Comparison of ENCODE assay signal across 12 cellular contexts in genomic region chr9:92245005-92245797, GRCh38. TPM values are rescaled to one million over a fixed set of nuclear protein-coding genes. Genes with fewer than 3 reads are reported as not detected.
A peak's percentile ranks its signal among the peaks of the same experiment; 100 is the strongest.
DNase-seq lines count a peak whose midpoint lies in the region; ATAC-seq and TF ChIP-seq lines count a peak whose summit lies in the region.
"Had no signal": no experiment of that assay in that cellular context is flagged by ENCODE, and none has a peak within 500 bp of the region (broad histone marks: within the 10 kb centered on the region; RNA-seq: fewer than 3 reads in every experiment).

No MANE protein-coding gene starts in this region.

- H3K27me3 Mint-ChIP-seq in activated CD4-positive, alpha-beta T cell treated with anti-CD3 and anti-CD28 coated beads, Interleukin-2, amount 10 ng/mL, durations not matched to agents 24 days and 14 days = no peaks in the 10 kb centered on the region
- H3K27me3 Mint-ChIP-seq: central memory CD8-positive, alpha-beta T cell had no signal

- no peak overlapping the region for H3K9ac ChIP-seq in fibroblast of lung (ENCODE audit: insufficient read depth, low read length)

- no peak overlapping the region for H3K4me3 Mint-ChIP-seq in activated CD4-positive, alpha-beta T cell treated with anti-CD3 and anti-CD28 coated beads, Interleukin-2, amount 10 ng/mL, durations not matched to agents 24 days and 14 days
- H3K4me3 Mint-ChIP-seq in stimulated activated effector memory CD8-positive, alpha-beta T cell treated with anti-CD3 and anti-CD28 coated beads, Interleukin-12 subunit alpha, Interleukin-12 subunit beta, amount 100 ng/mL, for 72 hours = no peak overlapping the region
- H3K4me3 Mint-ChIP-seq: central memory CD8-positive, alpha-beta T cell had no signal

- H3K9me3 Mint-ChIP-seq in activated CD4-positive, alpha-beta T cell treated with anti-CD3 and anti-CD28 coated beads, Interleukin-2, amount 10 ng/mL, durations not matched to agents 24 days and 14 days = no peaks in the 10 kb centered on the region
- no peaks in the 10 kb centered on the region for H3K9me3 Mint-ChIP-seq in stimulated activated effector memory CD8-positive, alpha-beta T cell treated with anti-CD3 and anti-CD28 coated beads, Interleukin-12 subunit alpha, Interleukin-12 subunit beta, amount 100 ng/mL, for 72 hours
- H3K9me3 Mint-ChIP-seq: central memory CD8-positive, alpha-beta T cell had no signal

- peak overlapping the region in 1 of 4 experiments; percentile 14 for H3K4me3 ChIP-seq in fibroblast of lung (replicated peaks in 1 of 4; ENCODE audit: control extremely low read depth in 1 of 4, insufficient read depth in 1 of 4, low read depth in 3 of 4, low read length in 4 of 4)
- H3K4me3 ChIP-seq: tibial artery had no signal

- H3K36me3 Mint-ChIP-seq in activated CD4-positive, alpha-beta T cell treated with anti-CD3 and anti-CD28 coated beads, Interleukin-2, amount 10 ng/mL, durations not matched to agents 24 days and 14 days (ENCODE audit: low read depth) = peaks cover 85% of the 10 kb centered on the region
- peaks cover 100% of the 10 kb centered on the region for H3K36me3 Mint-ChIP-seq in stimulated activated effector memory CD8-positive, alpha-beta T cell treated with anti-CD3 and anti-CD28 coated beads, Interleukin-12 subunit alpha, Interleukin-12 subunit beta, amount 100 ng/mL, for 72 hours

- POLR2A ChIA-PET in RWPE1 (lab: Yijun Ruan, JAX; ENCODE audit: low non-redundant PET) = no interaction called here

- H3K27ac ChIP-seq in RWPE1 (peak overlapping the region; percentile 16; the same call in 1 of the 2 replicates), fibroblast of lung (ENCODE audit: insufficient read depth, low read length) (peak overlapping the region; percentile 86)
- H3K27ac ChIP-seq: tibial artery had no signal

- H3K4me1 ChIP-seq in fibroblast of lung (ENCODE audit: control insufficient read depth, extremely low read depth, insufficient read depth, low read length) = peaks cover 28% of the 10 kb centered on the region
- H3K4me1 ChIP-seq: tibial artery had no signal

- no peak overlapping the region for H2AFZ ChIP-seq in fibroblast of lung (ENCODE audit: low read length)

- TF ChIP-seq CTCF in RWPE1 (conservative IDR thresholded peaks at IDR 0.05; ENCODE audit: low read depth) = no peak
- no peak for TF ChIP-seq CTCF in fibroblast of lung (conservative IDR thresholded peaks at IDR 0.05 in 1 of 2, IDR thresholded peaks at IDR 0.05 in 1 of 2; ENCODE audit: low read depth in 1 of 2, low read length in 2 of 2)

- intact Hi-C loops in activated CD4-positive, alpha-beta T cell treated with anti-CD3 and anti-CD28 coated beads, Interleukin-2, amount 10 ng/mL, durations not matched to agents 24 days and 14 days (cut with micrococcal nuclease) = no loop called here

- CTCF ChIA-PET in RWPE1 (lab: Yijun Ruan, JAX) = interaction anchor here (1.5 to 1.9 kb wide), 2 partner anchors 18 to 105 kb away, joined by 3 to 7 read pairs; no protein-coding TSS in a partner anchor

- peaks cover 6% of the 10 kb centered on the region for H3K4me1 Mint-ChIP-seq in activated CD4-positive, alpha-beta T cell treated with anti-CD3 and anti-CD28 coated beads, Interleukin-2, amount 10 ng/mL, durations not matched to agents 24 days and 14 days
- no peaks in the 10 kb centered on the region for H3K4me1 Mint-ChIP-seq in stimulated activated effector memory CD8-positive, alpha-beta T cell treated with anti-CD3 and anti-CD28 coated beads, Interleukin-12 subunit alpha, Interleukin-12 subunit beta, amount 100 ng/mL, for 72 hours
- H3K4me1 Mint-ChIP-seq: central memory CD8-positive, alpha-beta T cell had no signal

- no peak for DNase-seq in activated CD4-positive, alpha-beta T cell treated with anti-CD3 and anti-CD28 coated beads, Interleukin-2, amount 10 ng/mL, durations not matched to agents 24 days and 14 days
- no peak for DNase-seq in activated CD4-positive, alpha-beta T cell treated with anti-CD3 and anti-CD28 coated beads for 48 hours
- DNase-seq in RWPE1 (ENCODE audit: low spot score) = no peak
- peak; percentile 76 to 87 for DNase-seq in fibroblast of lung (ENCODE audit: low read depth in 2 of 2)
- DNase-seq in stimulated activated effector memory CD8-positive, alpha-beta T cell treated with anti-CD3 and anti-CD28 coated beads, Interleukin-12 subunit alpha, Interleukin-12 subunit beta, amount 100 ng/mL, for 72 hours (ENCODE audit: low spot score in 2 of 2) = no peak
- DNase-seq in LoVo (ENCODE audit: low spot score) = no peak
- DNase-seq in NCI-H1417 treated with DMSO at 0.1 percent for 48 hours (lab: John Stamatoyannopoulos, UW) = no peak
- DNase-seq: hypothalamus, NCI-H1092, tibial artery had no signal

- ATAC-seq in stimulated activated effector memory CD8-positive, alpha-beta T cell treated with anti-CD3 and anti-CD28 coated beads, Interleukin-12 subunit alpha, Interleukin-12 subunit beta, amount 100 ng/mL, for 72 hours = peak; percentile 28
- no peak for ATAC-seq in GM21381 (IDR thresholded peaks at IDR 0.05; ENCODE audit: unreplicated experiment)

- no peaks in the 10 kb centered on the region for H3K9me3 ChIP-seq in fibroblast of lung (ENCODE audit: control insufficient read depth, insufficient read depth, low read depth, low read length)
- H3K9me3 ChIP-seq: tibial artery had no signal

- H3K27ac Mint-ChIP-seq in activated CD4-positive, alpha-beta T cell treated with anti-CD3 and anti-CD28 coated beads, Interleukin-2, amount 10 ng/mL, durations not matched to agents 24 days and 14 days = peak overlapping the region; percentile 21
- no peak overlapping the region for H3K27ac Mint-ChIP-seq in stimulated activated effector memory CD8-positive, alpha-beta T cell treated with anti-CD3 and anti-CD28 coated beads, Interleukin-12 subunit alpha, Interleukin-12 subunit beta, amount 100 ng/mL, for 72 hours

- peak overlapping the region; percentile 66 for H3K4me2 ChIP-seq in fibroblast of lung (ENCODE audit: extremely low read depth, insufficient read depth, low read length)

- no peaks in the 10 kb centered on the region for H3K79me2 ChIP-seq in fibroblast of lung (ENCODE audit: control insufficient read depth, insufficient read depth, low read length)

- H3K36me3 ChIP-seq in fibroblast of lung (ENCODE audit: control insufficient read depth, insufficient read depth, low read length) = peaks cover 20% of the 10 kb centered on the region

- no peaks in the 10 kb centered on the region for H3K27me3 ChIP-seq in fibroblast of lung (ENCODE audit: control insufficient read depth, insufficient read depth, low read length)
- H3K27me3 ChIP-seq: tibial artery had no signal

- no peaks in the 10 kb centered on the region for H4K20me1 ChIP-seq in fibroblast of lung (ENCODE audit: control insufficient read depth, extremely low read depth, insufficient read depth, low read length)

RNA-seq across cellular contexts. Expression of gene IARS1, which starts 48.3 kb away (rescaled TPM):
- 226 and 234 TPM in 2 replicates for total RNA-seq in activated CD4-positive, alpha-beta T cell treated with anti-CD3 and anti-CD28 coated beads, Interleukin-2, amount 10 ng/mL, durations not matched to agents 24 days and 14 days
- total RNA-seq in fibroblast of lung = 538 and 595 TPM in 2 replicates
- 88.4 and 100 TPM in 2 replicates for polyA plus RNA-seq in fibroblast of lung
- polyA plus RNA-seq in fibroblast of lung (2012) = 108 and 117 TPM in 2 replicates
- polyA minus RNA-seq in fibroblast of lung (ENCODE audit: low replicate concordance) = 80.0 and 90.3 TPM in 2 replicates

Comparison
In these comparisons a context has a peak if more than half of its experiments do, and no peak if none do; other contexts are left out.
1. DNase-seq: peak in fibroblast of lung (2 of 2); none in activated CD4-positive, alpha-beta T cell treated with anti-CD3 and anti-CD28 coated beads, Interleukin-2, amount 10 ng/mL, durations not matched to agents 24 days and 14 days (single experiment), activated CD4-positive, alpha-beta T cell treated with anti-CD3 and anti-CD28 coated beads for 48 hours (single experiment), RWPE1 (single experiment), stimulated activated effector memory CD8-positive, alpha-beta T cell treated with anti-CD3 and anti-CD28 coated beads, Interleukin-12 subunit alpha, Interleukin-12 subunit beta, amount 100 ng/mL, for 72 hours (0 of 2), LoVo (single experiment) and NCI-H1417 treated with DMSO at 0.1 percent for 48 hours (single experiment).